In genomic region chr20:45890077-45890996, GRCh38 we compare ENCODE assay signal across 2 cellular contexts.
TF ChIP-seq lines count a peak whose summit lies in the region.

No MANE protein-coding gene starts in this region.

TF ChIP-seq in GM23338, 12 proteins besides CTCF, POLR2A, EP300 and RAD21:
- no peak for TF ChIP-seq CREB1 (CRISPR knock-in tag; IDR thresholded peaks at IDR 0.05; ENCODE audit: low read depth)
- TF ChIP-seq, protein P1, sequence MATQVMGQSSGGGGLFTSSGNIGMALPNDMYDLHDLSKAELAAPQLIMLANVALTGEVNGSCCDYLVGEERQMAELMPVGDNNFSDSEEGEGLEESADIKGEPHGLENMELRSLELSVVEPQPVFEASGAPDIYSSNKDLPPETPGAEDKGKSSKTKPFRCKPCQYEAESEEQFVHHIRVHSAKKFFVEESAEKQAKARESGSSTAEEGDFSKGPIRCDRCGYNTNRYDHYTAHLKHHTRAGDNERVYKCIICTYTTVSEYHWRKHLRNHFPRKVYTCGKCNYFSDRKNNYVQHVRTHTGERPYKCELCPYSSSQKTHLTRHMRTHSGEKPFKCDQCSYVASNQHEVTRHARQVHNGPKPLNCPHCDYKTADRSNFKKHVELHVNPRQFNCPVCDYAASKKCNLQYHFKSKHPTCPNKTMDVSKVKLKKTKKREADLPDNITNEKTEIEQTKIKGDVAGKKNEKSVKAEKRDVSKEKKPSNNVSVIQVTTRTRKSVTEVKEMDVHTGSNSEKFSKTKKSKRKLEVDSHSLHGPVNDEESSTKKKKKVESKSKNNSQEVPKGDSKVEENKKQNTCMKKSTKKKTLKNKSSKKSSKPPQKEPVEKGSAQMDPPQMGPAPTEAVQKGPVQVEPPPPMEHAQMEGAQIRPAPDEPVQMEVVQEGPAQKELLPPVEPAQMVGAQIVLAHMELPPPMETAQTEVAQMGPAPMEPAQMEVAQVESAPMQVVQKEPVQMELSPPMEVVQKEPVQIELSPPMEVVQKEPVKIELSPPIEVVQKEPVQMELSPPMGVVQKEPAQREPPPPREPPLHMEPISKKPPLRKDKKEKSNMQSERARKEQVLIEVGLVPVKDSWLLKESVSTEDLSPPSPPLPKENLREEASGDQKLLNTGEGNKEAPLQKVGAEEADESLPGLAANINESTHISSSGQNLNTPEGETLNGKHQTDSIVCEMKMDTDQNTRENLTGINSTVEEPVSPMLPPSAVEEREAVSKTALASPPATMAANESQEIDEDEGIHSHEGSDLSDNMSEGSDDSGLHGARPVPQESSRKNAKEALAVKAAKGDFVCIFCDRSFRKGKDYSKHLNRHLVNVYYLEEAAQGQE (IDR thresholded peaks at IDR 0.05; ENCODE audit: unreplicated experiment), result no peak
- TF ChIP-seq ZNF114 (CRISPR knock-in tag; IDR thresholded peaks at IDR 0.05), result no peak
- TF ChIP-seq POLR2AphosphoS5 (IDR thresholded peaks at IDR 0.05; ENCODE audit: low read depth), result peak; percentile 59

TF ChIP-seq in endothelial cell of umbilical vein, 7 proteins besides CTCF, POLR2A, EP300 and RAD21:
- TF ChIP-seq, protein P2, sequence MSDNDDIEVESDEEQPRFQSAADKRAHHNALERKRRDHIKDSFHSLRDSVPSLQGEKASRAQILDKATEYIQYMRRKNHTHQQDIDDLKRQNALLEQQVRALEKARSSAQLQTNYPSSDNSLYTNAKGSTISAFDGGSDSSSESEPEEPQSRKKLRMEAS (IDR thresholded peaks at IDR 0.05; ENCODE audit: insufficient read depth, insufficient read length), result peak; percentile 56
- TF ChIP-seq EZH2 (IDR thresholded peaks at IDR 0.05; ENCODE audit: borderline replicate concordance, low read depth, low read length, severe bottlenecking) (no peak), POLR2AphosphoS5 (IDR thresholded peaks at IDR 0.05; ENCODE audit: insufficient read depth, low read depth, low read length) (peak; percentile 24), MYC (IDR thresholded peaks at IDR 0.05; ENCODE audit: low read depth, low read length) (peak; percentile 68), GATA2 (IDR thresholded peaks at IDR 0.05; ENCODE audit: insufficient read depth, insufficient read length, low read depth, low read length) (no peak), JUN (IDR thresholded peaks at IDR 0.05; ENCODE audit: borderline replicate concordance, insufficient read depth, insufficient read length, low read depth) (no peak), FOS (IDR thresholded peaks at IDR 0.05; ENCODE audit: borderline replicate concordance, insufficient read depth, low read length) (no peak)
